8 cellular contexts compared by ENCODE assay signal in genomic region chr2:218398437-218399390, GRCh38. TPM values are rescaled to one million over a fixed set of nuclear protein-coding genes. Genes with fewer than 3 reads are reported as not detected.
DNase-seq lines count a peak whose midpoint lies in the region; ATAC-seq, FAIRE-seq and TF ChIP-seq lines count a peak whose summit lies in the region.

No MANE protein-coding gene starts in this region.

- TF ChIP-seq CTCF in VCaP (conservative IDR thresholded peaks at IDR 0.05) (0 out of 2 replicates have a peak, but pooled peaks have one; percentile 8), keratinocyte (optimal IDR thresholded peaks at IDR 0.05 in 1 of 3, IDR thresholded peaks at IDR 0.05 in 1 of 3, conservative IDR thresholded peaks at IDR 0.05 in 1 of 3; ENCODE audit: extremely low read depth in 1 of 3, insufficient read depth in 2 of 3, low read length in 3 of 3) (no peak), spleen (IDR thresholded peaks at IDR 0.05 in 8 of 11, conservative IDR thresholded peaks at IDR 0.05 in 3 of 11) (peak in 4 of 11 experiments; percentile 17 to 56 (median 36))

- dilution Hi-C loops in keratinocyte (cut with MboI; ENCODE audit: extremely low pct_ligation_motif_present, low sequenced_read_pairs) = no loop called here

- in situ Hi-C loops in KBM-7 (cut with MboI; ENCODE audit: low pct_unique_long_range_greater_than_20kb, low sequenced_read_pairs) = loop anchor here (10.0 kb wide), 1 partner anchor 104 kb away; the partner anchor contains the start of gene TMBIM1

- H3K4me1 ChIP-seq in keratinocyte (ENCODE audit: control insufficient read depth, extremely low read depth, insufficient read depth, low read length) = peaks cover 26% of the 10 kb centered on the region
- H3K4me1 ChIP-seq in spleen = peaks cover 20 to 92% (median 83%) of the 10 kb centered on the region in 6 donors

- peak overlapping the region; percentile 33 for H2AFZ ChIP-seq in keratinocyte (ENCODE audit: control insufficient read depth, low read length)

- FAIRE-seq in keratinocyte (lab: Jason Lieb, UNC) = no peak

- DNase-seq in D341Med (ENCODE audit: low spot score) (peak; percentile 32), KBM-7 (peak; percentile 59), caudate nucleus (lab: John Stamatoyannopoulos, UW) (peak in 50 of 61 donors; percentile 16 to 81 (median 48)), keratinocyte (ENCODE audit: low read depth, low spot score) (no peak), spleen (peak; percentile 96)

- H3K79me2 ChIP-seq in keratinocyte (ENCODE audit: control insufficient read depth, insufficient read depth, low read length) = peaks cover 24% of the 10 kb centered on the region

- H3K9ac ChIP-seq in keratinocyte (ENCODE audit: control insufficient read depth, extremely low read depth, insufficient read depth, low read length) = peak overlapping the region; percentile 86

- no peak for TF ChIP-seq POLR2A in spleen (IDR thresholded peaks at IDR 0.05)

- intact Hi-C loops in spleen (cut with DNase I; ENCODE audit: low total_unique reads) = loop anchor here (10.0 kb wide), 1 partner anchor 104 kb away; the partner anchor contains the start of gene TMBIM1

- peak overlapping the region; percentile 90 for H3K4me2 ChIP-seq in keratinocyte (ENCODE audit: control insufficient read depth, extremely low read depth, insufficient read depth, low read depth, low read length)

- H3K4me3 ChIP-seq in keratinocyte (ENCODE audit: control insufficient read depth in 2 of 3, extremely low read depth in 1 of 3, insufficient read depth in 2 of 3, low read depth in 1 of 3, low read length in 3 of 3) = peak overlapping the region; percentile 81 to 95 (median 82)
- peak overlapping the region; percentile 74 to 99 (median 96) for H3K4me3 ChIP-seq in spleen

- H3K9me1 ChIP-seq in keratinocyte (ENCODE audit: control insufficient read depth, extremely low read depth, insufficient read depth, low read length) = no peaks in the 10 kb centered on the region

- H4K20me1 ChIP-seq in keratinocyte (ENCODE audit: control insufficient read depth, extremely low read depth, insufficient read depth, low read length) = no peaks in the 10 kb centered on the region

- no peaks in the 10 kb centered on the region for H3K9me3 ChIP-seq in keratinocyte (ENCODE audit: control insufficient read depth, low read depth, low read length)
- no peaks in the 10 kb centered on the region for H3K9me3 ChIP-seq in spleen

- H3K27ac ChIP-seq in VCaP (peak overlapping the region; percentile 98), caudate nucleus (ENCODE audit: low read depth, low read length) (peak overlapping the region; percentile 99), keratinocyte (ENCODE audit: control insufficient read depth, insufficient read depth, low read length) (peak overlapping the region; percentile 89), spleen (peak overlapping the region; percentile 90 to 100 (median 99))

- ATAC-seq in GM21360 (IDR thresholded peaks at IDR 0.05; ENCODE audit: unreplicated experiment) (peak; percentile 30), GM19467 (IDR thresholded peaks at IDR 0.05; ENCODE audit: unreplicated experiment) (no peak)

- H3K27me3 ChIP-seq in keratinocyte (ENCODE audit: control insufficient read depth, extremely low read depth, insufficient read depth, low read length) (no peaks in the 10 kb centered on the region), spleen (replicated peaks in 1 of 7) (no peaks in the 10 kb centered on the region)

- 0 to 1% (median 1%) methylated on average over 30 to 95 of the region's 95 CpGs for WGBS in spleen, 5 donors

- H3K36me3 ChIP-seq in keratinocyte (ENCODE audit: control insufficient read depth in 2 of 2, extremely low read depth in 1 of 2, insufficient read depth in 2 of 2, low read length in 2 of 2) (peaks cover 0 to 3% of the 10 kb centered on the region in 2 experiments), spleen (peaks cover 0 to 47% (median 25%) of the 10 kb centered on the region in 6 donors)

RNA-seq across cellular contexts. Expression of gene CTDSP1, which starts 1.0 kb away (rescaled TPM):
- polyA plus RNA-seq in keratinocyte (38.7 to 47.1 TPM (median 46.4 TPM) in 3 replicates), spleen (100 to 1,000 TPM in 1 of 3 donors, 10 to 100 TPM in 2; 65.6 to 114 (median 72.4) TPM)
- polyA plus RNA-seq in keratinocyte (2011; ENCODE audit: low read depth) = 2.1 TPM
- 32.1 and 48.6 TPM in 2 replicates for polyA plus RNA-seq in keratinocyte (2011; cell fraction: cytosol; rRNA removed)
- polyA plus RNA-seq in keratinocyte (2011; cell fraction: nucleus; rRNA removed) = 47.4 and 62.3 TPM in 2 replicates
- 27.5 and 40.3 TPM in 2 replicates for polyA plus RNA-seq in keratinocyte (2012; ENCODE audit: low replicate concordance)
- polyA minus RNA-seq in keratinocyte = 54.2 to 141 TPM (median 62.4 TPM) in 3 replicates
- polyA minus RNA-seq in keratinocyte (2011; cell fraction: cytosol; rRNA and poly(A)+ RNA removed) = 56.6 TPM
- polyA minus RNA-seq in keratinocyte (2011; cell fraction: nucleus; rRNA and poly(A)+ RNA removed) = 23.5 and 24.3 TPM in 2 replicates
- total RNA-seq in spleen = 100 to 1,000 TPM; 114 to 184 (median 163) TPM

RNA-seq across cellular contexts. Expression of gene SLC11A1, which starts 16.6 kb away (rescaled TPM):
- polyA plus RNA-seq in keratinocyte (0.46 to 1.2 TPM (median 0.70 TPM) in 3 replicates), spleen (10 to 100 TPM in 2 of 3 donors, 1 to 10 TPM in 1; 6.2 to 67.0 (median 38.6) TPM)
- polyA plus RNA-seq in keratinocyte (2011; ENCODE audit: low read depth) = not detected
- 0.83 and 1.4 TPM in 2 replicates for polyA plus RNA-seq in keratinocyte (2011; cell fraction: cytosol; rRNA removed)
- 1.1 and 1.6 TPM in 2 replicates for polyA plus RNA-seq in keratinocyte (2011; cell fraction: nucleus; rRNA removed)
- 0.20 and 0.99 TPM in 2 replicates for polyA plus RNA-seq in keratinocyte (2012; ENCODE audit: low replicate concordance)
- polyA minus RNA-seq in keratinocyte = 0.16 to 2.9 TPM (median 2.5 TPM) in 3 replicates
- polyA minus RNA-seq in keratinocyte (2011; cell fraction: cytosol; rRNA and poly(A)+ RNA removed) = not detected
- polyA minus RNA-seq in keratinocyte (2011; cell fraction: nucleus; rRNA and poly(A)+ RNA removed) = 0.47 and 1.5 TPM in 2 replicates
- total RNA-seq in spleen = 100 to 1,000 TPM in 4 of 7 donors, 10 to 100 TPM in 3; 63.5 to 576 (median 167) TPM

RNA-seq across cellular contexts. Expression of gene VIL1, which starts 20.2 kb away (rescaled TPM):
- not detected in 3 replicates for polyA plus RNA-seq in keratinocyte
- polyA plus RNA-seq in keratinocyte (2011; ENCODE audit: low read depth) = not detected
- polyA plus RNA-seq in keratinocyte (2011; cell fraction: cytosol; rRNA removed) = not detected in 2 replicates
- polyA plus RNA-seq in keratinocyte (2011; cell fraction: nucleus; rRNA removed) = not detected in 2 replicates
- polyA plus RNA-seq in keratinocyte (2012; ENCODE audit: low replicate concordance) = 0.38 TPM in 1 of 2 replicates, not detected in the other
- polyA minus RNA-seq in keratinocyte = not detected in 3 replicates
- not detected for polyA minus RNA-seq in keratinocyte (2011; cell fraction: cytosol; rRNA and poly(A)+ RNA removed)
- not detected in 2 replicates for polyA minus RNA-seq in keratinocyte (2011; cell fraction: nucleus; rRNA and poly(A)+ RNA removed)
- total RNA-seq in spleen = under 1 TPM in 3 of 7 donors, not detected in 4; 0.17 to 0.72 (median 0.38) TPM
- under 1 TPM; 0.04 to 0.19 (median 0.06) TPM for polyA plus RNA-seq in spleen

RNA-seq across cellular contexts. Expression of gene CATIP, which starts 42.1 kb away (rescaled TPM):
- polyA plus RNA-seq in keratinocyte = not detected in 3 replicates
- not detected for polyA plus RNA-seq in keratinocyte (2011; ENCODE audit: low read depth)
- polyA plus RNA-seq in keratinocyte (2011; cell fraction: cytosol; rRNA removed) = not detected in 2 replicates
- not detected in 2 replicates for polyA plus RNA-seq in keratinocyte (2011; cell fraction: nucleus; rRNA removed)
- 0.05 TPM in 1 of 2 replicates, not detected in the other for polyA plus RNA-seq in keratinocyte (2012; ENCODE audit: low replicate concordance)
- not detected in 3 replicates for polyA minus RNA-seq in keratinocyte
- polyA minus RNA-seq in keratinocyte (2011; cell fraction: cytosol; rRNA and poly(A)+ RNA removed) = not detected
- not detected in 2 replicates for polyA minus RNA-seq in keratinocyte (2011; cell fraction: nucleus; rRNA and poly(A)+ RNA removed)
- under 1 TPM in 5 of 7 donors, not detected in 2; 0.30 to 0.76 (median 0.60) TPM for total RNA-seq in spleen
- polyA plus RNA-seq in spleen = 1 to 10 TPM in 1 of 3 donors, under 1 TPM in 2; 0.57 to 1.1 (median 0.99) TPM
